In genomic region chrX:44105228-44105913, GRCh38 we compare ENCODE assay signal across 2 cellular contexts.
TF ChIP-seq lines count a peak whose summit lies in the region.

No MANE protein-coding gene starts in this region.

TF ChIP-seq in HepG2, 621 proteins besides CTCF, POLR2A, EP300 and RAD21:
- TF ChIP-seq STAG1 (CRISPR knock-in tag; IDR thresholded peaks at IDR 0.05): peak; percentile 5; the same call in 1 of the 2 replicates
- TF ChIP-seq LCORL (IDR thresholded peaks at IDR 0.05): no peak
- no peak for TF ChIP-seq LCORL (CRISPR knock-in tag; IDR thresholded peaks at IDR 0.05)
- TF ChIP-seq ZMYM3 (CRISPR knock-in tag; IDR thresholded peaks at IDR 0.05): no peak

TF ChIP-seq in H1, 55 proteins besides CTCF, POLR2A, EP300 and RAD21:
- TF ChIP-seq TBP (IDR thresholded peaks at IDR 0.05; ENCODE audit: low read depth, low read length): no peak
- TF ChIP-seq POLR2AphosphoS5 (IDR thresholded peaks at IDR 0.05; ENCODE audit: low read depth, low read length): no peak
- TF ChIP-seq KDM1A (IDR thresholded peaks at IDR 0.05; ENCODE audit: borderline replicate concordance, low read length): no peak
- no peak for TF ChIP-seq CHD7 (IDR thresholded peaks at IDR 0.05; ENCODE audit: insufficient replicate concordance, low read length)
- TF ChIP-seq KDM5A (IDR thresholded peaks at IDR 0.05; ENCODE audit: low read length): no peak
- no peak for TF ChIP-seq CBX8 (IDR thresholded peaks at IDR 0.05; ENCODE audit: borderline replicate concordance, low read depth, low read length)
- TF ChIP-seq CREB1 (IDR thresholded peaks at IDR 0.05): no peak
- no peak for TF ChIP-seq CHD1 (IDR thresholded peaks at IDR 0.05; ENCODE audit: low read depth, low read length)
- no peak for TF ChIP-seq RBBP5 (IDR thresholded peaks at IDR 0.05; ENCODE audit: borderline replicate concordance, low read depth, low read length)
- TF ChIP-seq SAP30 (IDR thresholded peaks at IDR 0.05; ENCODE audit: insufficient read depth, insufficient replicate concordance, low read length): no peak
- no peak for TF ChIP-seq SRF (IDR thresholded peaks at IDR 0.05; ENCODE audit: low read depth, low read length)
- TF ChIP-seq EGR1 (IDR thresholded peaks at IDR 0.05; ENCODE audit: borderline replicate concordance, low read depth, low read length): no peak
- TF ChIP-seq HDAC2 (IDR thresholded peaks at IDR 0.05; ENCODE audit: borderline replicate concordance in 1 of 2, low read depth in 2 of 2, low read length in 2 of 2): no peak
- TF ChIP-seq TAF7 (optimal IDR thresholded peaks at IDR 0.05; ENCODE audit: borderline replicate concordance, low read depth, low read length): no peak
- no peak for TF ChIP-seq POU5F1 (IDR thresholded peaks at IDR 0.05; ENCODE audit: low read depth, low read length)
- no peak for TF ChIP-seq BCL11A (IDR thresholded peaks at IDR 0.05; ENCODE audit: low read depth in 2 of 2, low read length in 2 of 2)
- no peak for TF ChIP-seq SUZ12 (IDR thresholded peaks at IDR 0.05; ENCODE audit: low read length)
- TF ChIP-seq TEAD4 (IDR thresholded peaks at IDR 0.05; ENCODE audit: low read depth, low read length): no peak
TF ChIP-seq in H1: peak in this region for 0.
